In the genomic region with DNA sequence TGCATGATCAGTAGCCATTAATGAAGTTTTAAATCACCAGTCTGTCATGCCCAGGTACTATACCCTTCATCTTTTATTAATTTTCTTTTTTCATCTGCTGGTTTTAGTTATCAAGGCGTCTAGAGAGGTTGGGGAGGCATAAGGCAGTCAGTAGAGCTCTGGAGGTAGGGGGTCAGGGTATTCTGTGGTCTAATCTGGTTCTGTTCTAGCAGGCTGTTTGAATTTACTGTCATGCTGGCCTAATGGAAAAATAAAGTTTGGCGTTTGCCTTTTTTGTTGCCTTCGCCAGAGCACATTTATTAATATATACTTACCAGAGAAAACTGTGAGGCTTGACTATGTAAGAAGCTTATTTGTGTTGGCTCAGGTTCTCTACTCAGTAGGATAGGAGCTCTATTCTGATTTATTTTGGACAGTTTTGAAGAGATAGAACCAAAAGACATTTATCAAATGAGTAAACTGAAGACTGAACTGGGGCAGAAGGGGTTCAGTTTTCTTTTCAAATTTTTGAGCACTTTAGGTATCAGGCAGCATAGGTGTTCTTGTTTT, we compare ENCODE assay signal across 1 cellular context.
TF ChIP-seq lines count a peak whose summit lies in the region.

No MANE protein-coding gene starts in this region.

TF ChIP-seq in HCT116, 20 proteins besides CTCF, POLR2A, EP300 and RAD21 (continued from another document):
- TF ChIP-seq, protein P1, sequence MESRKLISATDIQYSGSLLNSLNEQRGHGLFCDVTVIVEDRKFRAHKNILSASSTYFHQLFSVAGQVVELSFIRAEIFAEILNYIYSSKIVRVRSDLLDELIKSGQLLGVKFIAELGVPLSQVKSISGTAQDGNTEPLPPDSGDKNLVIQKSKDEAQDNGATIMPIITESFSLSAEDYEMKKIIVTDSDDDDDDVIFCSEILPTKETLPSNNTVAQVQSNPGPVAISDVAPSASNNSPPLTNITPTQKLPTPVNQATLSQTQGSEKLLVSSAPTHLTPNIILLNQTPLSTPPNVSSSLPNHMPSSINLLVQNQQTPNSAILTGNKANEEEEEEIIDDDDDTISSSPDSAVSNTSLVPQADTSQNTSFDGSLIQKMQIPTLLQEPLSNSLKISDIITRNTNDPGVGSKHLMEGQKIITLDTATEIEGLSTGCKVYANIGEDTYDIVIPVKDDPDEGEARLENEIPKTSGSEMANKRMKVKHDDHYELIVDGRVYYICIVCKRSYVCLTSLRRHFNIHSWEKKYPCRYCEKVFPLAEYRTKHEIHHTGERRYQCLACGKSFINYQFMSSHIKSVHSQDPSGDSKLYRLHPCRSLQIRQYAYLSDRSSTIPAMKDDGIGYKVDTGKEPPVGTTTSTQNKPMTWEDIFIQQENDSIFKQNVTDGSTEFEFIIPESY (IDR thresholded peaks at IDR 0.05; ENCODE audit: extremely low read depth, insufficient replicate concordance, low read length) = no peak
- TF ChIP-seq EGR1 (IDR thresholded peaks at IDR 0.05; ENCODE audit: low read depth) = no peak
TF ChIP-seq in HCT116: peak in this region for 0.
